In genomic region chr5:161804263-161804662, GRCh38 we compare ENCODE assay signal across 2 cellular contexts.
TF ChIP-seq lines count a peak whose summit lies in the region.

No MANE protein-coding gene starts in this region.

TF ChIP-seq in GM23338, 12 proteins besides CTCF, POLR2A, EP300 and RAD21:
- TF ChIP-seq NANOG (IDR thresholded peaks at IDR 0.05; ENCODE audit: borderline replicate concordance) (no peak), CREB1 (CRISPR knock-in tag; IDR thresholded peaks at IDR 0.05; ENCODE audit: low read depth) (no peak), ZNF462 (CRISPR knock-in tag; IDR thresholded peaks at IDR 0.05) (no peak)

TF ChIP-seq in SK-N-SH, 30 proteins besides CTCF, POLR2A, EP300 and RAD21:
- no peak for TF ChIP-seq ELF1 (IDR thresholded peaks at IDR 0.05)
- no peak for TF ChIP-seq PBX3 (IDR thresholded peaks at IDR 0.05)
- no peak for TF ChIP-seq RXRA (IDR thresholded peaks at IDR 0.05; ENCODE audit: borderline replicate concordance, low read depth)
- TF ChIP-seq IRF3 (IDR thresholded peaks at IDR 0.05; ENCODE audit: low read depth, low read length), result no peak
- TF ChIP-seq USF2 (IDR thresholded peaks at IDR 0.05; ENCODE audit: borderline replicate concordance, low read depth, low read length), result no peak
- no peak for TF ChIP-seq MAX (IDR thresholded peaks at IDR 0.05; ENCODE audit: low read depth)
- TF ChIP-seq TAF1 (IDR thresholded peaks at IDR 0.05; ENCODE audit: borderline replicate concordance, low read depth, low read length), result no peak
- no peak for TF ChIP-seq RFX5 (IDR thresholded peaks at IDR 0.05; ENCODE audit: low read length)
- TF ChIP-seq REST (IDR thresholded peaks at IDR 0.05; ENCODE audit: low read depth, low read length), result no peak
- TF ChIP-seq FOSL2 (IDR thresholded peaks at IDR 0.05; ENCODE audit: borderline replicate concordance, low read depth), result no peak
- TF ChIP-seq ZBTB33 (IDR thresholded peaks at IDR 0.05; ENCODE audit: borderline replicate concordance, low read depth), result no peak
- TF ChIP-seq EZH2phosphoT487 (IDR thresholded peaks at IDR 0.05; ENCODE audit: borderline replicate concordance, low read depth), result no peak
- TF ChIP-seq SMC3 (IDR thresholded peaks at IDR 0.05; ENCODE audit: low read depth, low read length), result no peak
- TF ChIP-seq MEF2A (IDR thresholded peaks at IDR 0.05; ENCODE audit: borderline replicate concordance, low read depth), result no peak
- TF ChIP-seq NFIC (IDR thresholded peaks at IDR 0.05; ENCODE audit: borderline replicate concordance), result no peak
- TF ChIP-seq RCOR1 (IDR thresholded peaks at IDR 0.05; ENCODE audit: low read length), result no peak
- no peak for TF ChIP-seq POLR2AphosphoS5 (IDR thresholded peaks at IDR 0.05; ENCODE audit: low read depth, low read length)
- TF ChIP-seq SIN3A (IDR thresholded peaks at IDR 0.05; ENCODE audit: borderline replicate concordance, low read depth, low read length), result no peak
